Comparison of ENCODE assay signal across 15 cellular contexts in the genomic region with DNA sequence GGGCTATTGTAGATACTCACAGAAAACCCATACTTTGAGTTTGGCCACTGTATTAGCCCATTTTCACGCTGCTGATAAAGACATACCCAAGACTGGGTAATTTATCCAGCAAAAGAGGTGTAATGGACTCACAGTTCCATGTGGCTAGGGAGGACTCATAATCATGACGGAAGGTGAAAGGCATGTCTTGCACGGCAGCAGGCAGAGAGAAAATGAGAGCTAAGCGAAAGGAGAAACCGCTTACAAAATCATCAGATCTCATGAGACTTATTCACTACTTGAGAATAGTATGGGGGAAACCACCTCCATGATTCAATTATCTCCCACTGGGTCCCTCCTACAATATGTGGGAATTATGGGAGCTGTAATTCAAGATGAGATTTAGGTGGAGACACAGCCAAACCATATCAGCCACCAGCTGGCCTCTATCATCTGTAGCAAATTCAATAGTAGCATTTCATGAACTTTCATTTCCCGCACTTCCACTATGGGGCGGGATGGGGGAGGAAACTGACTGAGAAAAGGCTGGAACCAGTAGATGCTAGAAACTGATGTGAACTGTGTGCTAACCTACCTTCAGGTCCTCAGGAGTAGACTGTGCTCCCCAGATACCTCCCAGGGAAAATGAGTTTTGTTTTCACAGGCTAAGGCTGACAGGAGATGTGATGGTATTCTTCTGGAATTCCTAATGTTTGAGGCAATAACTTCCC. TPM values are rescaled to one million over a fixed set of nuclear protein-coding genes. Genes with fewer than 3 reads are reported as not detected.
"Had no signal": no experiment of that assay in that cellular context is flagged by ENCODE, and none has a peak within 500 bp of the region (broad histone marks: within the 10 kb centered on the region; RNA-seq: fewer than 3 reads in every experiment).

No MANE protein-coding gene starts in this region.

- DNase-seq: activated CD4-positive, alpha-beta T cell treated with anti-CD3 and anti-CD28 coated beads for 4 hours; activated CD8-positive, alpha-beta memory T cell treated with anti-CD3 and anti-CD28 coated beads, Interleukin-2, amount 50 U/mL, for 48 hours; activated CD8-positive, alpha-beta T cell treated with anti-CD3 and anti-CD28 coated beads, Interleukin-2, amount 10 ng/mL, durations not matched to agents 7 days and 5 days; activated naive CD4-positive, alpha-beta T cell treated with Interleukin-2 at 50 U/mL for 16 hours; caudate nucleus; cortex of kidney; effector memory CD4-positive, alpha-beta T cell; hippocampal formation; left colon; mesenchymal stem cell; stimulated activated CD4-positive, alpha-beta T cell treated with anti-CD3 and anti-CD28 coated beads, Interleukin-4, amount 100 ng/mL, for 4 hours; stimulated activated naive CD8-positive, alpha-beta T cell treated with anti-CD3 and anti-CD28 coated beads, Interleukin-15, amount 100 ng/mL, for 72 hours; T-helper 1 cell had no signal

- H3K27ac ChIP-seq: thyroid gland, WERI-Rb-1 had no signal

- H3K27me3 ChIP-seq: thyroid gland had no signal

- ATAC-seq: activated CD8-positive, alpha-beta T cell treated with anti-CD3 and anti-CD28 coated beads, Interleukin-2, amount 10 ng/mL, durations not matched to agents 7 days and 5 days; left colon; stimulated activated naive CD8-positive, alpha-beta T cell treated with anti-CD3 and anti-CD28 coated beads, Interleukin-15, amount 100 ng/mL, for 72 hours had no signal

- H3K9me3 ChIP-seq: thyroid gland had no signal

- H3K4me3 ChIP-seq: thyroid gland had no signal

- H3K36me3 ChIP-seq: thyroid gland, WERI-Rb-1 had no signal

RNA-seq across cellular contexts. Expression of gene LGI2, which starts 35.3 kb away (rescaled TPM):
- total RNA-seq: activated CD8-positive, alpha-beta T cell treated with anti-CD3 and anti-CD28 coated beads, Interleukin-2, amount 10 ng/mL, durations not matched to agents 7 days and 5 days had no signal
